In genomic region chr22:30219049-30219448, GRCh38 we compare ENCODE assay signal across 1 cellular context.
TF ChIP-seq lines count a peak whose summit lies in the region.

No MANE protein-coding gene starts in this region.

TF ChIP-seq in HCT116, 20 proteins besides CTCF, POLR2A, EP300 and RAD21 (continued from another document):
- TF ChIP-seq YY1 (IDR thresholded peaks at IDR 0.05; ENCODE audit: extremely low read depth, insufficient replicate concordance, low read depth, low read length) (no peak), SRF (IDR thresholded peaks at IDR 0.05; ENCODE audit: low read depth) (no peak), SP1 (IDR thresholded peaks at IDR 0.05; ENCODE audit: low read depth) (no peak), FOSL1 (IDR thresholded peaks at IDR 0.05; ENCODE audit: low read depth) (no peak), EGR1 (IDR thresholded peaks at IDR 0.05; ENCODE audit: low read depth) (no peak), ZBTB33 (IDR thresholded peaks at IDR 0.05; ENCODE audit: extremely low read depth, insufficient replicate concordance, low read length) (no peak), POLR2AphosphoS5 (IDR thresholded peaks at IDR 0.05; ENCODE audit: low read depth, low read length) (no peak), ELF1 (IDR thresholded peaks at IDR 0.05; ENCODE audit: borderline replicate concordance, low read depth) (no peak), EZH2phosphoT487 (IDR thresholded peaks at IDR 0.05; ENCODE audit: borderline replicate concordance) (no peak), ZFX (IDR thresholded peaks at IDR 0.05) (no peak), TCF7L2 (IDR thresholded peaks at IDR 0.05; ENCODE audit: borderline replicate concordance, extremely low read depth, insufficient read depth, insufficient read length) (no peak), SIN3A (IDR thresholded peaks at IDR 0.05; ENCODE audit: low read depth) (no peak), MAX (IDR thresholded peaks at IDR 0.05) (no peak), CBX3 (IDR thresholded peaks at IDR 0.05; ENCODE audit: low read depth) (no peak)
TF ChIP-seq in HCT116: peak in this region for 0.
